In genomic region chr19:46599716-46600392, GRCh38 we compare ENCODE assay signal across 8 cellular contexts. TPM values are rescaled to one million over a fixed set of nuclear protein-coding genes. Genes with fewer than 3 reads are reported as not detected.
DNase-seq lines count a peak whose midpoint lies in the region; ATAC-seq and TF ChIP-seq lines count a peak whose summit lies in the region.

No MANE protein-coding gene starts in this region.

- H3K9me3 Mint-ChIP-seq in naive B cell: peaks cover 6 to 18% (median 15%) of the 10 kb centered on the region in 7 donors

- in situ Hi-C loops in KBM-7 (cut with MboI; ENCODE audit: low pct_unique_long_range_greater_than_20kb, low sequenced_read_pairs): no loop called here

- no peaks in the 10 kb centered on the region for H3K9me3 ChIP-seq in BE2C
- H3K9me3 ChIP-seq in colonic mucosa: no peaks in the 10 kb centered on the region

- H3K4me1 ChIP-seq in BE2C: no peaks in the 10 kb centered on the region; the same call in 1 of the 2 replicates
- H3K4me1 ChIP-seq in colonic mucosa: peaks cover 12% of the 10 kb centered on the region

- H3K36me3 ChIP-seq in BE2C: peaks cover under 1% of the 10 kb centered on the region; the same call in 1 of the 2 replicates
- H3K36me3 ChIP-seq in colonic mucosa: no peaks in the 10 kb centered on the region

- TF ChIP-seq CTCF in BE2C (IDR thresholded peaks at IDR 0.05; ENCODE audit: low read depth, low read length): no peak
- TF ChIP-seq CTCF in LNCaP clone FGC (IDR thresholded peaks at IDR 0.05; ENCODE audit: control insufficient read depth, extremely low read depth, insufficient read depth): no peak
- TF ChIP-seq CTCF in colonic mucosa (IDR thresholded peaks at IDR 0.05): peak; percentile 12

- H3K27me3 Mint-ChIP-seq in naive B cell: no peaks in the 10 kb centered on the region

- H3K36me3 Mint-ChIP-seq in naive B cell: peaks cover 0 to 10% of the 10 kb centered on the region in 2 donors

- H3K27me3 ChIP-seq in BE2C (no peaks in the 10 kb centered on the region), colonic mucosa (no peaks in the 10 kb centered on the region)

- DNase-seq in BE2C (no peak), LNCaP clone FGC (ENCODE audit: low read depth) (no peak), colonic mucosa (no peak), naive B cell (no peak), SIG-M5 (lab: John Stamatoyannopoulos, UW) (no peak), KBM-7 (no peak), hippocampal formation (lab: John Stamatoyannopoulos, UW) (no peak)

- peak overlapping the region; percentile 95 to 100 (median 100) for H3K4me3 Mint-ChIP-seq in naive B cell

- H3K4me3 ChIP-seq in BE2C (ENCODE audit: low read depth, low read length) (peak overlapping the region; percentile 72), LNCaP clone FGC (ENCODE audit: low read depth, low read length) (peak overlapping the region; percentile 75), colonic mucosa (peak overlapping the region; percentile 98)

- H3K27ac Mint-ChIP-seq in naive B cell: peak overlapping the region; percentile 100

- H3K27ac ChIP-seq in colonic mucosa: peak overlapping the region; percentile 97

- no peak for ATAC-seq in naive B cell (ENCODE audit: low read depth in 2 of 2)
- no peak for ATAC-seq in GM18870 (IDR thresholded peaks at IDR 0.05; ENCODE audit: unreplicated experiment)

- peak overlapping the region; percentile 89 to 93 for H3K9ac ChIP-seq in colonic mucosa (ENCODE audit: low read depth in 2 of 2, low read length in 2 of 2)

- peaks cover 23 to 39% (median 31%) of the 10 kb centered on the region in 3 donors for H3K4me1 Mint-ChIP-seq in naive B cell

- intact Hi-C loops in colonic mucosa (cut with DNase I): no loop called here

RNA-seq across cellular contexts. Expression of gene CALM3, which starts 1.3 kb away (rescaled TPM):
- 263 TPM for polyA plus RNA-seq in BE2C (2012; ENCODE audit: insufficient read depth, insufficient read length, low read depth)
- 100 to 1,000 TPM; 309 to 444 TPM for total RNA-seq in colonic mucosa
- polyA plus RNA-seq in naive B cell (ENCODE audit: low read depth in 6 of 6): 100 to 1,000 TPM; 106 to 118 (median 112) TPM

RNA-seq across cellular contexts. Expression of gene PTGIR, which starts 25.0 kb away (rescaled TPM):
- polyA plus RNA-seq in BE2C (2012; ENCODE audit: insufficient read depth, insufficient read length, low read depth): 16.1 TPM
- under 1 TPM; 0.82 TPM for total RNA-seq in colonic mucosa
- 1 to 10 TPM in 5 of 6 donors, not detected in 1; 1.3 to 4.5 (median 1.9) TPM for polyA plus RNA-seq in naive B cell (ENCODE audit: low read depth in 6 of 6)

RNA-seq across cellular contexts. Expression of gene GNG8, which starts 36.1 kb away (rescaled TPM):
- 2.4 TPM for polyA plus RNA-seq in BE2C (2012; ENCODE audit: insufficient read depth, insufficient read length, low read depth)
- total RNA-seq in colonic mucosa: not detected
- polyA plus RNA-seq in naive B cell (ENCODE audit: low read depth in 6 of 6): 10 to 100 TPM in 2 of 6 donors, not detected in 4; 14.1 to 16.1 TPM
